In the genomic region with DNA sequence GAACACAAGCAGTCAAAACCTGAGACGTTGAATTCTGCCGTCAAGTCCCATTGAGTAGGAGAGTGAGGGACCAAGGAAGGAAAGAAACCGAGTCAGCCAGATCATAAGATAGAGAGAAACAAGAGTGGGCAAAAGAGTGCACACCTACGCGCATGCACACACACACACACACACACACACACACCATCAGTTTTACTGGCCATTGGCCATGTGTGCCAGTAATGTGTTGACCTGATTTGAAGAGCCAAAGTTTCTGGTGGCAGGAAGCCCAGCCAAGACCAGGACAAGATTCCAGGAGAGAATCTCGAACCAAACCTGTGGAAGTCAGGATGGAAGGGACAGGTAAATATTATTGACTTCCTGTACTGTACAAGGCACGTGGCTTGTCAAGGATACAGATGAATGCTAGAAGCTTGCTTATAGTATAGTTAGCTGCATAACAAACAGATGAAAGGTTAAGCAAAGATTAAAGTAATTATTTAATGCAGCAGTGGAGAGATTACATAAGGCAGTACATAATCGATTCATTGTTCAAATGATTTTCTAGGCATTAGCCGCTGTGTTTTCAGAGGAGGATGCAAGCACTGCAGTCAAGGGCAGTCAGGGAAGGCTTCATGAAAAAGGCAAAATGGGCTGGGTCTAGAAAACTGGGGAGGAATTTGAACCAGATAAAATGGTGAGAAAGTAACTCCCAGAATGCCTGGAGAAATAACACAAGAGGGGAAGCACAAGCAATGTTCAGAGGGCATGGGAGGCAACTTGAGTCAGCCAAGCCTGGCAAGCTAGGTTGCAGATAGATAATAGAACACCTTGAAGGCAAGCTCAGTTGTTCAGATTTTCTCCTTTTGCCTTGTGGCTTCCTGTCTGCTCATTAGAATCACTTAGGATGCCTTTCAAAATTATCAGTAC, we compare ENCODE assay signal across 1 cellular context.
TF ChIP-seq lines count a peak whose summit lies in the region.

No MANE protein-coding gene starts in this region.

TF ChIP-seq in HepG2, 621 proteins besides CTCF, POLR2A, EP300 and RAD21 (continued from another document and continues in another):
- TF ChIP-seq, protein P1, sequence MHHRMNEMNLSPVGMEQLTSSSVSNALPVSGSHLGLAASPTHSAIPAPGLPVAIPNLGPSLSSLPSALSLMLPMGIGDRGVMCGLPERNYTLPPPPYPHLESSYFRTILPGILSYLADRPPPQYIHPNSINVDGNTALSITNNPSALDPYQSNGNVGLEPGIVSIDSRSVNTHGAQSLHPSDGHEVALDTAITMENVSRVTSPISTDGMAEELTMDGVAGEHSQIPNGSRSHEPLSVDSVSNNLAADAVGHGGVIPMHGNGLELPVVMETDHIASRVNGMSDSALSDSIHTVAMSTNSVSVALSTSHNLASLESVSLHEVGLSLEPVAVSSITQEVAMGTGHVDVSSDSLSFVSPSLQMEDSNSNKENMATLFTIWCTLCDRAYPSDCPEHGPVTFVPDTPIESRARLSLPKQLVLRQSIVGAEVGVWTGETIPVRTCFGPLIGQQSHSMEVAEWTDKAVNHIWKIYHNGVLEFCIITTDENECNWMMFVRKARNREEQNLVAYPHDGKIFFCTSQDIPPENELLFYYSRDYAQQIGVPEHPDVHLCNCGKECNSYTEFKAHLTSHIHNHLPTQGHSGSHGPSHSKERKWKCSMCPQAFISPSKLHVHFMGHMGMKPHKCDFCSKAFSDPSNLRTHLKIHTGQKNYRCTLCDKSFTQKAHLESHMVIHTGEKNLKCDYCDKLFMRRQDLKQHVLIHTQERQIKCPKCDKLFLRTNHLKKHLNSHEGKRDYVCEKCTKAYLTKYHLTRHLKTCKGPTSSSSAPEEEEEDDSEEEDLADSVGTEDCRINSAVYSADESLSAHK (CRISPR knock-in tag; IDR thresholded peaks at IDR 0.05; ENCODE audit: borderline replicate concordance) = no peak
- TF ChIP-seq JUN (CRISPR knock-in tag; IDR thresholded peaks at IDR 0.05) (no peak), SRSF1 (optimal IDR thresholded peaks at IDR 0.05; ENCODE audit: low read depth, low read length) (no peak), SAP130 (CRISPR knock-in tag; IDR thresholded peaks at IDR 0.05; ENCODE audit: low read depth) (peak; percentile 37; the same call in 1 of the 2 replicates), HOXA9 (CRISPR knock-in tag; IDR thresholded peaks at IDR 0.05; ENCODE audit: borderline replicate concordance) (no peak), HCFC1 (IDR thresholded peaks at IDR 0.05; ENCODE audit: low read depth, low read length) (no peak), ZMYM2 (CRISPR knock-in tag; IDR thresholded peaks at IDR 0.05) (no peak), BCL6 (CRISPR knock-in tag; IDR thresholded peaks at IDR 0.05) (peak; percentile 88), STAG1 (CRISPR knock-in tag; IDR thresholded peaks at IDR 0.05) (no peak), ATF7 (IDR thresholded peaks at IDR 0.05) (no peak), ATF7 (CRISPR knock-in tag; IDR thresholded peaks at IDR 0.05) (no peak), ZNF7 (CRISPR knock-in tag; IDR thresholded peaks at IDR 0.05) (no peak), ZNF761 (CRISPR knock-in tag; conservative IDR thresholded peaks at IDR 0.05) (no peak), ZNF3 (CRISPR knock-in tag; IDR thresholded peaks at IDR 0.05) (no peak), ZNF878 (CRISPR knock-in tag; IDR thresholded peaks at IDR 0.05) (no peak), MEIS2 (CRISPR knock-in tag; IDR thresholded peaks at IDR 0.05) (no peak), MAF1 (CRISPR knock-in tag; IDR thresholded peaks at IDR 0.05; ENCODE audit: borderline replicate concordance) (no peak), RBM22 (optimal IDR thresholded peaks at IDR 0.05; ENCODE audit: low read length) (no peak), TCF12 (IDR thresholded peaks at IDR 0.05) (no peak), TCF12 (CRISPR knock-in tag; IDR thresholded peaks at IDR 0.05) (no peak), GTF3A (CRISPR knock-in tag; conservative IDR thresholded peaks at IDR 0.05) (no peak), SIN3B (IDR thresholded peaks at IDR 0.05; ENCODE audit: low read length) (no peak), ZMYM4 (CRISPR knock-in tag; IDR thresholded peaks at IDR 0.05) (0 out of 2 replicates have a peak, but pooled peaks have one; percentile 36), GLI4 (CRISPR knock-in tag; IDR thresholded peaks at IDR 0.05; ENCODE audit: borderline replicate concordance) (no peak), NFIC (IDR thresholded peaks at IDR 0.05; ENCODE audit: low read length) (no peak), HMG20A (CRISPR knock-in tag; IDR thresholded peaks at IDR 0.05; ENCODE audit: borderline replicate concordance) (no peak), RXRA (CRISPR knock-in tag; IDR thresholded peaks at IDR 0.05) (no peak), KLF11 (CRISPR knock-in tag; IDR thresholded peaks at IDR 0.05) (no peak), ZNF30 (CRISPR knock-in tag; IDR thresholded peaks at IDR 0.05) (no peak), TBX2 (CRISPR knock-in tag; IDR thresholded peaks at IDR 0.05; ENCODE audit: borderline replicate concordance) (peak; percentile 20; the same call in 1 of the 2 replicates), TBP (CRISPR knock-in tag; IDR thresholded peaks at IDR 0.05) (no peak), ZNF703 (CRISPR knock-in tag; IDR thresholded peaks at IDR 0.05; ENCODE audit: borderline replicate concordance) (no peak), TP53 (CRISPR knock-in tag; conservative IDR thresholded peaks at IDR 0.05) (no peak), MED8 (CRISPR knock-in tag; IDR thresholded peaks at IDR 0.05; ENCODE audit: insufficient replicate concordance) (no peak), ZBTB8A (CRISPR knock-in tag; IDR thresholded peaks at IDR 0.05; ENCODE audit: borderline replicate concordance, low read depth) (no peak), MIER2 (CRISPR knock-in tag; IDR thresholded peaks at IDR 0.05) (0 out of 2 replicates have a peak, but pooled peaks have one; percentile 44), EZH2 (conservative IDR thresholded peaks at IDR 0.05; ENCODE audit: low read depth, low read length) (no peak), ZNF879 (CRISPR knock-in tag; IDR thresholded peaks at IDR 0.05) (no peak), KLF13 (CRISPR knock-in tag; IDR thresholded peaks at IDR 0.05) (no peak), RNF2 (conservative IDR thresholded peaks at IDR 0.05; ENCODE audit: low read depth) (no peak), ZNF563 (CRISPR knock-in tag; IDR thresholded peaks at IDR 0.05) (no peak), ZNF772 (CRISPR knock-in tag; IDR thresholded peaks at IDR 0.05) (0 out of 2 replicates have a peak, but pooled peaks have one; percentile 34), ARNTL (CRISPR knock-in tag; IDR thresholded peaks at IDR 0.05) (peak; percentile 83)
- TF ChIP-seq, protein P2, sequence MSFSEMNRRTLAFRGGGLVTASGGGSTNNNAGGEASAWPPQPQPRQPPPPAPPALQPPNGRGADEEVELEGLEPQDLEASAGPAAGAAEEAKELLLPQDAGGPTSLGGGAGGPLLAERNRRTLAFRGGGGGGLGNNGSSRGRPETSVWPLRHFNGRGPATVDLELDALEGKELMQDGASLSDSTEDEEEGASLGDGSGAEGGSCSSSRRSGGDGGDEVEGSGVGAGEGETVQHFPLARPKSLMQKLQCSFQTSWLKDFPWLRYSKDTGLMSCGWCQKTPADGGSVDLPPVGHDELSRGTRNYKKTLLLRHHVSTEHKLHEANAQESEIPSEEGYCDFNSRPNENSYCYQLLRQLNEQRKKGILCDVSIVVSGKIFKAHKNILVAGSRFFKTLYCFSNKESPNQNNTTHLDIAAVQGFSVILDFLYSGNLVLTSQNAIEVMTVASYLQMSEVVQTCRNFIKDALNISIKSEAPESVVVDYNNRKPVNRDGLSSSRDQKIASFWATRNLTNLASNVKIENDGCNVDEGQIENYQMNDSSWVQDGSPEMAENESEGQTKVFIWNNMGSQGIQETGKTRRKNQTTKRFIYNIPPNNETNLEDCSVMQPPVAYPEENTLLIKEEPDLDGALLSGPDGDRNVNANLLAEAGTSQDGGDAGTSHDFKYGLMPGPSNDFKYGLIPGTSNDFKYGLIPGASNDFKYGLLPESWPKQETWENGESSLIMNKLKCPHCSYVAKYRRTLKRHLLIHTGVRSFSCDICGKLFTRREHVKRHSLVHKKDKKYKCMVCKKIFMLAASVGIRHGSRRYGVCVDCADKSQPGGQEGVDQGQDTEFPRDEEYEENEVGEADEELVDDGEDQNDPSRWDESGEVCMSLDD (CRISPR knock-in tag; IDR thresholded peaks at IDR 0.05; ENCODE audit: borderline replicate concordance) = no peak
- TF ChIP-seq, protein P3, sequence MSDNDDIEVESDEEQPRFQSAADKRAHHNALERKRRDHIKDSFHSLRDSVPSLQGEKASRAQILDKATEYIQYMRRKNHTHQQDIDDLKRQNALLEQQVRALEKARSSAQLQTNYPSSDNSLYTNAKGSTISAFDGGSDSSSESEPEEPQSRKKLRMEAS (IDR thresholded peaks at IDR 0.05) = peak; percentile 52; the same call in 1 of the 2 replicates
- TF ChIP-seq, protein P4, sequence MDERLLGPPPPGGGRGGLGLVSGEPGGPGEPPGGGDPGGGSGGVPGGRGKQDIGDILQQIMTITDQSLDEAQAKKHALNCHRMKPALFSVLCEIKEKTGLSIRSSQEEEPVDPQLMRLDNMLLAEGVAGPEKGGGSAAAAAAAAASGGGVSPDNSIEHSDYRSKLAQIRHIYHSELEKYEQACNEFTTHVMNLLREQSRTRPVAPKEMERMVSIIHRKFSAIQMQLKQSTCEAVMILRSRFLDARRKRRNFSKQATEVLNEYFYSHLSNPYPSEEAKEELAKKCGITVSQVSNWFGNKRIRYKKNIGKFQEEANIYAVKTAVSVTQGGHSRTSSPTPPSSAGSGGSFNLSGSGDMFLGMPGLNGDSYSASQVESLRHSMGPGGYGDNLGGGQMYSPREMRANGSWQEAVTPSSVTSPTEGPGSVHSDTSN (CRISPR knock-in tag; IDR thresholded peaks at IDR 0.05) = no peak
- TF ChIP-seq, protein P5, sequence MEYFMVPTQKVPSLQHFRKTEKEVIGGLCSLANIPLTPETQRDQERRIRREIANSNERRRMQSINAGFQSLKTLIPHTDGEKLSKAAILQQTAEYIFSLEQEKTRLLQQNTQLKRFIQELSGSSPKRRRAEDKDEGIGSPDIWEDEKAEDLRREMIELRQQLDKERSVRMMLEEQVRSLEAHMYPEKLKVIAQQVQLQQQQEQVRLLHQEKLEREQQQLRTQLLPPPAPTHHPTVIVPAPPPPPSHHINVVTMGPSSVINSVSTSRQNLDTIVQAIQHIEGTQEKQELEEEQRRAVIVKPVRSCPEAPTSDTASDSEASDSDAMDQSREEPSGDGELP (IDR thresholded peaks at IDR 0.05; ENCODE audit: borderline replicate concordance, low read depth) = peak; percentile 24; the same call in 1 of the 2 replicates
- TF ChIP-seq, protein P6, sequence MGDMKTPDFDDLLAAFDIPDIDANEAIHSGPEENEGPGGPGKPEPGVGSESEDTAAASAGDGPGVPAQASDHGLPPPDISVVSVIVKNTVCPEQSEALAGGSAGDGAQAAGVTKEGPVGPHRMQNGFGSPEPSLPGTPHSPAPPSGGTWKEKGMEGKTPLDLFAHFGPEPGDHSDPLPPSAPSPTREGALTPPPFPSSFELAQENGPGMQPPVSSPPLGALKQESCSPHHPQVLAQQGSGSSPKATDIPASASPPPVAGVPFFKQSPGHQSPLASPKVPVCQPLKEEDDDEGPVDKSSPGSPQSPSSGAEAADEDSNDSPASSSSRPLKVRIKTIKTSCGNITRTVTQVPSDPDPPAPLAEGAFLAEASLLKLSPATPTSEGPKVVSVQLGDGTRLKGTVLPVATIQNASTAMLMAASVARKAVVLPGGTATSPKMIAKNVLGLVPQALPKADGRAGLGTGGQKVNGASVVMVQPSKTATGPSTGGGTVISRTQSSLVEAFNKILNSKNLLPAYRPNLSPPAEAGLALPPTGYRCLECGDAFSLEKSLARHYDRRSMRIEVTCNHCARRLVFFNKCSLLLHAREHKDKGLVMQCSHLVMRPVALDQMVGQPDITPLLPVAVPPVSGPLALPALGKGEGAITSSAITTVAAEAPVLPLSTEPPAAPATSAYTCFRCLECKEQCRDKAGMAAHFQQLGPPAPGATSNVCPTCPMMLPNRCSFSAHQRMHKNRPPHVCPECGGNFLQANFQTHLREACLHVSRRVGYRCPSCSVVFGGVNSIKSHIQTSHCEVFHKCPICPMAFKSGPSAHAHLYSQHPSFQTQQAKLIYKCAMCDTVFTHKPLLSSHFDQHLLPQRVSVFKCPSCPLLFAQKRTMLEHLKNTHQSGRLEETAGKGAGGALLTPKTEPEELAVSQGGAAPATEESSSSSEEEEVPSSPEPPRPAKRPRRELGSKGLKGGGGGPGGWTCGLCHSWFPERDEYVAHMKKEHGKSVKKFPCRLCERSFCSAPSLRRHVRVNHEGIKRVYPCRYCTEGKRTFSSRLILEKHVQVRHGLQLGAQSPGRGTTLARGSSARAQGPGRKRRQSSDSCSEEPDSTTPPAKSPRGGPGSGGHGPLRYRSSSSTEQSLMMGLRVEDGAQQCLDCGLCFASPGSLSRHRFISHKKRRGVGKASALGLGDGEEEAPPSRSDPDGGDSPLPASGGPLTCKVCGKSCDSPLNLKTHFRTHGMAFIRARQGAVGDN (CRISPR knock-in tag; IDR thresholded peaks at IDR 0.05) = no peak
- TF ChIP-seq, protein P7, sequence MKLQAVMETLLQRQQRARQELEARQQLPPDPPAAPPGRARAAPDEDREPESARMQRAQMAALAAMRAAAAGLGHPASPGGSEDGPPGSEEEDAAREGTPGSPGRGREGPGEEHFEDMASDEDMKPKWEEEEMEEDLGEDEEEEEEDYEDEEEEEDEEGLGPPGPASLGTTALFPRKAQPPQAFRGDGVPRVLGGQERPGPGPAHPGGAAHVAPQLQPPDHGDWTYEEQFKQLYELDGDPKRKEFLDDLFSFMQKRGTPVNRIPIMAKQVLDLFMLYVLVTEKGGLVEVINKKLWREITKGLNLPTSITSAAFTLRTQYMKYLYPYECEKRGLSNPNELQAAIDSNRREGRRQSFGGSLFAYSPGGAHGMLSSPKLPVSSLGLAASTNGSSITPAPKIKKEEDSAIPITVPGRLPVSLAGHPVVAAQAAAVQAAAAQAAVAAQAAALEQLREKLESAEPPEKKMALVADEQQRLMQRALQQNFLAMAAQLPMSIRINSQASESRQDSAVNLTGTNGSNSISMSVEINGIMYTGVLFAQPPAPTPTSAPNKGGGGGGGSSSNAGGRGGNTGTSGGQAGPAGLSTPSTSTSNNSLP (IDR thresholded peaks at IDR 0.05; ENCODE audit: low read depth, low read length) = peak; percentile 73
- TF ChIP-seq, protein P8, sequence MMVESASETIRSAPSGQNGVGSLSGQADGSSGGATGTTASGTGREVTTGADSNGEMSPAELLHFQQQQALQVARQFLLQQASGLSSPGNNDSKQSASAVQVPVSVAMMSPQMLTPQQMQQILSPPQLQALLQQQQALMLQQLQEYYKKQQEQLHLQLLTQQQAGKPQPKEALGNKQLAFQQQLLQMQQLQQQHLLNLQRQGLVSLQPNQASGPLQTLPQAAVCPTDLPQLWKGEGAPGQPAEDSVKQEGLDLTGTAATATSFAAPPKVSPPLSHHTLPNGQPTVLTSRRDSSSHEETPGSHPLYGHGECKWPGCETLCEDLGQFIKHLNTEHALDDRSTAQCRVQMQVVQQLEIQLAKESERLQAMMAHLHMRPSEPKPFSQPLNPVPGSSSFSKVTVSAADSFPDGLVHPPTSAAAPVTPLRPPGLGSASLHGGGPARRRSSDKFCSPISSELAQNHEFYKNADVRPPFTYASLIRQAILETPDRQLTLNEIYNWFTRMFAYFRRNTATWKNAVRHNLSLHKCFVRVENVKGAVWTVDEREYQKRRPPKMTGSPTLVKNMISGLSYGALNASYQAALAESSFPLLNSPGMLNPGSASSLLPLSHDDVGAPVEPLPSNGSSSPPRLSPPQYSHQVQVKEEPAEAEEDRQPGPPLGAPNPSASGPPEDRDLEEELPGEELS (CRISPR knock-in tag; IDR thresholded peaks at IDR 0.05) = peak; percentile 71; the same call in 1 of the 2 replicates
